ENCODE assay signal across 24 cellular contexts in the genomic region with DNA sequence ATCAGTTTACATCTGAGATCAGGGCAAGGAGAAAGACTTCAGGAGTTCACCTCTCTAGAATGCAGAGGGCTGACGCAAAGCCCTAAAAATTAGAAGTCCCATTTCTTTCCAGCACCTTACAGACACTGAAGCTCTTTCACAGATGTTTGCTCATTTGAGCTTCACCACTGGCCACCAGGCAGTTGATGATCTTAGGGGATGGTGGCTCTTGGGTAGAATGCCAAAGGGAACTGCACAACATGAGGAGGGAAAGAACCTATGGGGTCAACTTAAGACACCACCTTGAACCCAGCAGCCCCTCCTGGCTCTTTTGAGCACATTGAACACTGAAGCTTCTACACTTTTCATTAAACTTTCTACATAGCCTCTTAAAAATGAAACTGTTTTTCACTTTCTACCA.
"Had no signal": no experiment of that assay in that cellular context is flagged by ENCODE, and none has a peak within 500 bp of the region (broad histone marks: within the 10 kb centered on the region; RNA-seq: fewer than 3 reads in every experiment).

No MANE protein-coding gene starts in this region.

- H3K9me2 ChIP-seq: SK-N-SH had no signal

- H3K27me3 ChIP-seq: MG63 had no signal

- H3K4me2 ChIP-seq: SK-N-SH had no signal

- ATAC-seq: HepG2, Panc1, PC-3 had no signal

- H3K4me3 ChIP-seq: MG63 had no signal

- H3K36me3 ChIP-seq: MG63 had no signal

- DNase-seq: IMR-90, Karpas-422, KG1, MG63, NCI-H1092, NCI-H1105 treated with DMSO at 0.1 percent for 48 hours, NCI-H1417 treated with DMSO at 0.1 percent for 48 hours, NCI-H146, NCI-H1694 treated with DMSO at 0.1 percent for 48 hours, NCI-H1930, NCI-H2081 treated with DMSO at 0.1 percent for 48 hours, NCI-H2171, NCI-H226, NCI-H446, NCI-H510A, NCI-H524 treated with DMSO at 0.1 percent for 48 hours, NCI-H69, NCI-H774, PC-3, SHP77, SK-N-SH had no signal

- H3K27ac ChIP-seq: RWPE1 had no signal

- H3K9me3 ChIP-seq: MG63 had no signal
